Comparison of ENCODE assay signal across 9 cellular contexts in the genomic region with DNA sequence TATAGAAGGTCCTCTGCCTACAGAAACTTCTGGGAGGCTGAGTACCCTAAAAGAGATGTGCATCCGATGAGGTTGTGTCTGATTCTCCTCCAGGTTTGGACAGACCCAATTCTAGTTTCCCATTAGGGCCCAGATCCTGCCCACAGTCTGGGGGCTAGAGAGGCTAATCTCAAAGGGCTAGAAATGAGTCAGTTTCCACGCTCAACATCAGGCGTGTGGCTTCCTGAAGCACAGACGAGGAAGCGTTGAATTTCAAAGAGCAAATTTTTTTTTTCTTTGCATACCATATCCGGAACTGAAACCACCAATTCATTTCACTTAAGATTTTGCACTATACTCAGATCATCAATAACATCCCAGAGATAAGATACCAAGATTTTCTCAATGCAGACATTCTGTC.
A peak's percentile ranks its signal among the peaks of the same experiment; 100 is the strongest.
DNase-seq lines count a peak whose midpoint lies in the region; ATAC-seq, FAIRE-seq and TF ChIP-seq lines count a peak whose summit lies in the region.
"Had no signal": no experiment of that assay in that cellular context is flagged by ENCODE, and none has a peak within 500 bp of the region (broad histone marks: within the 10 kb centered on the region; RNA-seq: fewer than 3 reads in every experiment).

No MANE protein-coding gene starts in this region.

- no peaks in the 10 kb centered on the region for H3K27me3 ChIP-seq in Peyer's patch
- H3K27me3 ChIP-seq in SJCRH30 = no peaks in the 10 kb centered on the region

- TF ChIP-seq POLR2A in Peyer's patch (IDR thresholded peaks at IDR 0.05) = no peak

- peak; percentile 45 for DNase-seq in GM18507 (ENCODE audit: extremely low spot score, insufficient read length, low read depth)
- DNase-seq in Peyer's patch = peak in 2 of 3 donors; percentile 67 to 72
- peak; percentile 16 for DNase-seq in activated naive CD8-positive, alpha-beta T cell treated with anti-CD3 and anti-CD28 coated beads, Interleukin-2, amount 50 U/mL, for 16 hours (ENCODE audit: low read depth, low spot score)
- peak; percentile 18 to 30 for DNase-seq in stimulated activated CD8-positive, alpha-beta memory T cell treated with anti-CD3 and anti-CD28 coated beads, Interleukin-7, amount 100 ng/mL, for 1 hour (ENCODE audit: low read depth in 2 of 2)
- DNase-seq in NCI-H2029 treated with DMSO at 0.1 percent for 48 hours (lab: John Stamatoyannopoulos, UW) = no peak
- DNase-seq in hepatic stellate cell (ENCODE audit: low spot score) = no peak
- no peak for DNase-seq in SJCRH30

- H3K9me3 ChIP-seq in Peyer's patch = no peaks in the 10 kb centered on the region
- H3K9me3 ChIP-seq in SJCRH30 (replicated peaks) = no peaks in the 10 kb centered on the region
- H3K9me3 ChIP-seq: thoracic aorta had no signal

- FAIRE-seq in GM18507 (lab: Jason Lieb, UNC) = peak; percentile 91

- H3K4me1 ChIP-seq in Peyer's patch (peaks cover 0 to 9% (median 6%) of the 10 kb centered on the region in 4 donors), SJCRH30 (no peaks in the 10 kb centered on the region)

- H3K36me3 ChIP-seq in Peyer's patch (no peaks in the 10 kb centered on the region), SJCRH30 (no peaks in the 10 kb centered on the region)
- H3K36me3 ChIP-seq: thoracic aorta had no signal

- H3K4me3 ChIP-seq in Peyer's patch (no peak overlapping the region), SJCRH30 (no peak overlapping the region)

- peak overlapping the region; percentile 14 to 69 (median 48) for H3K27ac ChIP-seq in Peyer's patch
- H3K27ac ChIP-seq in SJCRH30 = no peak overlapping the region
- H3K27ac ChIP-seq: thoracic aorta had no signal

- TF ChIP-seq CTCF in Peyer's patch (IDR thresholded peaks at IDR 0.05) = no peak

- ATAC-seq in HG02840 (IDR thresholded peaks at IDR 0.05; ENCODE audit: low FRiP score, unreplicated experiment) = peak; percentile 94

Comparison
In these comparisons a context has a peak if more than half of its experiments do, and no peak if none do; other contexts are left out.
1. DNase-seq: peak in GM18507 (single experiment), Peyer's patch (2 of 3), activated naive CD8-positive, alpha-beta T cell treated with anti-CD3 and anti-CD28 coated beads, Interleukin-2, amount 50 U/mL, for 16 hours (single experiment) and stimulated activated CD8-positive, alpha-beta memory T cell treated with anti-CD3 and anti-CD28 coated beads, Interleukin-7, amount 100 ng/mL, for 1 hour (2 of 2); none in NCI-H2029 treated with DMSO at 0.1 percent for 48 hours (single experiment), hepatic stellate cell (single experiment) and SJCRH30 (0 of 2).